ENCODE assay signal across 1 cellular context in genomic region chr11:68313574-68314202, GRCh38.
TF ChIP-seq lines count a peak whose summit lies in the region.

No MANE protein-coding gene starts in this region.

TF ChIP-seq in H1, 55 proteins besides CTCF, POLR2A, EP300 and RAD21 (continued from another document):
- TF ChIP-seq ATF3 (IDR thresholded peaks at IDR 0.05; ENCODE audit: insufficient read depth, low read depth, low read length) (no peak), NRF1 (IDR thresholded peaks at IDR 0.05; ENCODE audit: low read depth, low read length) (no peak), TBP (IDR thresholded peaks at IDR 0.05; ENCODE audit: low read depth, low read length) (peak; percentile 18; the same call in 1 of the 2 replicates), KDM1A (IDR thresholded peaks at IDR 0.05; ENCODE audit: borderline replicate concordance, low read length) (no peak)
